Comparison of ENCODE assay signal across 20 cellular contexts in the genomic region with DNA sequence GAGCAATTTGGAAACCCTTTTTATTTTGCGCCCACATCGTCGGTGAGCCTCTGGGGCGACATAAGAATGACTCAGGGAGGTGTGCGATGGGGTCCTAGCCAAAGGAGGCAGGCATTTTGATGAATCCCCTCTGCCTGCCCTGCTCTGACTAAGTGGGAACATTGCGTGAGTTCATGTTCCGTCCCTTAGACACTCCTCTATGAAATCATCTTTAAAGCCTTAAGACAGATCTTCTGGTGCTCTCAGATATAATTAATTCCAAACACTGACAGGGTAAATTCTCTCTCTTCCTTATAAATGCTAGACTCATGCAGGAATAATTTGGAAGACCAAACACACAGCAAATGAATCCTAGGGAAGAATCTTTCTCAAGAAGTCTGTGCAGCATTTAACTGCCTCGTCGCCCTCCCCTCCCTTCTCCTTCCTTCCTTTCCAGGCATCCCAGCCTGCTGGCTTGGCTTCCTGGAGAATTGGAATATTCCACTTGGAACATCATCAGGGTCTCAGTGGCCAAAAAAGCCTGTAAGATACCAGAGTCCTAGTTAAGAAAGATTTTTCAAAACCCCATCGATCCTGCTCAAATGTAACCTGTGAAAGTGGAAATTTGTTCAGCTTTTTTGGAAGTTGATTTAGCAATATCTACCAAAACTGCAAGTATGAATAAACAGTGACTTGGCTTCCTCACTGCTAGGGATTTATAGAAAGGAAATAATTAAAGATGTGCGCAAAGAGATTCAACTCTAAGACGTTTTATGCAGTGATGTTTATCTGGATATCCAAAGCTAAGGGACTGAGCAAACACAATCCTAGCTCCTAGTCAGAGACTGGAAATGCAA. TPM values are rescaled to one million over a fixed set of nuclear protein-coding genes. Genes with fewer than 3 reads are reported as not detected.
DNase-seq lines count a peak whose midpoint lies in the region; ATAC-seq, FAIRE-seq and TF ChIP-seq lines count a peak whose summit lies in the region.
"Had no signal": no experiment of that assay in that cellular context is flagged by ENCODE, and none has a peak within 500 bp of the region (broad histone marks: within the 10 kb centered on the region; RNA-seq: fewer than 3 reads in every experiment).

No MANE protein-coding gene starts in this region.

- H3K4ac ChIP-seq in mesenchymal stem cell (ENCODE audit: low read depth in 1 of 2, low read length in 2 of 2) = peak overlapping the region in 1 of 2 experiments; percentile 76

- H2AK5ac ChIP-seq in mesenchymal stem cell (ENCODE audit: low read length, severe bottlenecking) = no peak overlapping the region

- no peak for DNase-seq in Right ventricle myocardium inferior (ENCODE audit: missing footprints)
- DNase-seq in right atrium auricular region (ENCODE audit: low spot score) = no peak
- peak; percentile 62 for DNase-seq in dedifferentiated amniotic fluid mesenchymal stem cell (ENCODE audit: extremely low spot score)
- DNase-seq in mesenchymal stem cell = peak; percentile 95
- no peak for DNase-seq in aorta
- DNase-seq in HUDEP-2 (lab: John Stamatoyannopoulos, UW; ENCODE audit: unreplicated experiment in 76 of 76) = no peak
- no peak for DNase-seq in small intestine
- DNase-seq: 8988T; activated CD8-positive, alpha-beta T cell treated with anti-CD3 and anti-CD28 coated beads, Interleukin-2, amount 10 ng/mL, durations not matched to agents 7 days and 5 days; activated naive CD4-positive, alpha-beta T cell treated with Interleukin-2 at 50 U/mL for 16 hours; foreskin melanocyte; naive thymus-derived CD4-positive, alpha-beta T cell; NCI-H1092; NCI-H510A treated with DMSO at 0.1 percent for 48 hours had no signal

- TF ChIP-seq CTCF in right atrium auricular region (IDR thresholded peaks at IDR 0.05) = no peak

- H2BK5ac ChIP-seq in mesenchymal stem cell (ENCODE audit: low read depth, low read length, poor library complexity, severe bottlenecking) = no peak overlapping the region

- H3K4me3 ChIP-seq in right atrium auricular region (no peak overlapping the region), mesenchymal stem cell (ENCODE audit: insufficient read depth in 1 of 2, low read depth in 1 of 2, low read length in 2 of 2) (peak overlapping the region in 1 of 2 experiments; percentile 28), aorta (ENCODE audit: low read length in 2 of 2) (no peak overlapping the region), small intestine (ENCODE audit: low read depth in 1 of 2, low read length in 2 of 2) (no peak overlapping the region)
- H3K4me3 ChIP-seq: skin epidermis had no signal

- H3K27ac ChIP-seq in right atrium auricular region (no peak overlapping the region), mesenchymal stem cell (ENCODE audit: low read length, poor library complexity, severe bottlenecking) (no peak overlapping the region), aorta (ENCODE audit: low read depth in 1 of 2, low read length in 2 of 2) (no peak overlapping the region), small intestine (ENCODE audit: low read depth in 1 of 2, low read length in 1 of 2) (peak overlapping the region in 1 of 2 donors; percentile 53)
- H3K27ac ChIP-seq: skin epidermis had no signal

- ATAC-seq in Right ventricle myocardium inferior (peak; percentile 79), aorta (ENCODE audit: low FRiP score) (peak; percentile 62), HG03025 (IDR thresholded peaks at IDR 0.05; ENCODE audit: low FRiP score, unreplicated experiment) (no peak)
- ATAC-seq: activated CD8-positive, alpha-beta T cell treated with anti-CD3 and anti-CD28 coated beads, Interleukin-2, amount 10 ng/mL, durations not matched to agents 7 days and 5 days; naive thymus-derived CD4-positive, alpha-beta T cell had no signal

- peak overlapping the region in 1 of 2 experiments; percentile 81 for H3K14ac ChIP-seq in mesenchymal stem cell (ENCODE audit: low read length in 2 of 2)

- H3K79me1 ChIP-seq in mesenchymal stem cell (replicated peaks; ENCODE audit: low read length, poor library complexity, severe bottlenecking) = no peaks in the 10 kb centered on the region

- no peak overlapping the region for H2BK15ac ChIP-seq in mesenchymal stem cell (ENCODE audit: low read depth, poor library complexity, severe bottlenecking)

- peak overlapping the region; percentile 5 for H4K8ac ChIP-seq in mesenchymal stem cell (ENCODE audit: low read length)

- H3K9ac ChIP-seq in mesenchymal stem cell (ENCODE audit: low read length) = peak overlapping the region; percentile 56

- intact Hi-C loops in Right ventricle myocardium inferior (cut with DNase I) (no loop called here), aorta (cut with DNase I) (no loop called here)

- no peak overlapping the region for H4K91ac ChIP-seq in mesenchymal stem cell (ENCODE audit: low read length)

- no peak overlapping the region for H2BK120ac ChIP-seq in mesenchymal stem cell (ENCODE audit: low read depth, low read length)

- H3K4me1 ChIP-seq in right atrium auricular region (no peaks in the 10 kb centered on the region), mesenchymal stem cell (ENCODE audit: control insufficient read depth, insufficient read depth, low read depth, low read length) (no peaks in the 10 kb centered on the region), aorta (ENCODE audit: control insufficient read depth in 1 of 2, insufficient read depth in 2 of 2, low read length in 2 of 2) (no peaks in the 10 kb centered on the region), small intestine (ENCODE audit: control insufficient read depth in 2 of 2, insufficient read depth in 1 of 2, low read depth in 1 of 2, low read length in 1 of 2) (no peaks in the 10 kb centered on the region)

- no peak overlapping the region for H3K4me2 ChIP-seq in mesenchymal stem cell (ENCODE audit: low read length, poor library complexity, severe bottlenecking)

- FAIRE-seq in small intestine (lab: Jason Lieb, UNC) = no peak
- FAIRE-seq: GM12891, GM19239, keratinocyte, RCC 7860 had no signal

- H3K36me3 ChIP-seq in right atrium auricular region = no peaks in the 10 kb centered on the region
- no peaks in the 10 kb centered on the region for H3K36me3 ChIP-seq in mesenchymal stem cell (ENCODE audit: control insufficient read depth in 1 of 2, insufficient read depth in 2 of 2, low read depth in 1 of 2, low read length in 2 of 2)
- no peaks in the 10 kb centered on the region for H3K36me3 ChIP-seq in aorta (ENCODE audit: control insufficient read depth in 1 of 2, insufficient read depth in 2 of 2, low read length in 1 of 2)
- H3K36me3 ChIP-seq in small intestine (ENCODE audit: control insufficient read depth in 2 of 2, insufficient read depth in 2 of 2, low read length in 2 of 2) = no peaks in the 10 kb centered on the region

- WGBS in mesenchymal stem cell = 35% methylated on average over 12 of the region's 12 CpGs
- 42 to 49% methylated on average over 12 of the region's 12 CpGs for WGBS in aorta, 2 donors
- 46 to 64% (median 64%) methylated on average over 12 of the region's 12 CpGs for WGBS in small intestine, 3 donors

- peak overlapping the region; percentile 58 to 72 for H3K18ac ChIP-seq in mesenchymal stem cell (ENCODE audit: low read depth in 1 of 2, low read length in 2 of 2)

- no peak overlapping the region for H3K23ac ChIP-seq in mesenchymal stem cell (ENCODE audit: low read length in 2 of 2)

- H3K27me3 ChIP-seq in right atrium auricular region = no peaks in the 10 kb centered on the region
- peaks cover 11 to 18% of the 10 kb centered on the region in 2 experiments for H3K27me3 ChIP-seq in mesenchymal stem cell (ENCODE audit: control insufficient read depth in 1 of 2, insufficient read depth in 1 of 2, low read length in 2 of 2)
- H3K27me3 ChIP-seq in aorta (ENCODE audit: control insufficient read depth in 1 of 2, insufficient read depth in 2 of 2, low read length in 1 of 2) = no peaks in the 10 kb centered on the region
- no peaks in the 10 kb centered on the region for H3K27me3 ChIP-seq in small intestine (ENCODE audit: control insufficient read depth in 2 of 2, insufficient read depth in 2 of 2, low read length in 2 of 2)

- H3K9me3 ChIP-seq in right atrium auricular region = peaks cover 0 to 13% of the 10 kb centered on the region in 2 donors
- H3K9me3 ChIP-seq in mesenchymal stem cell (ENCODE audit: control insufficient read depth, low read length) = peaks cover 12% of the 10 kb centered on the region
- peaks cover 19% of the 10 kb centered on the region for H3K9me3 ChIP-seq in aorta (ENCODE audit: control insufficient read depth, low read length)
- no peaks in the 10 kb centered on the region for H3K9me3 ChIP-seq in small intestine (ENCODE audit: control insufficient read depth, low read depth)

- no peak overlapping the region for H2AFZ ChIP-seq in mesenchymal stem cell (ENCODE audit: low read depth, low read length)

- H2BK12ac ChIP-seq in mesenchymal stem cell (ENCODE audit: low read length in 2 of 2) = peak overlapping the region in 1 of 2 experiments; percentile 8

RNA-seq across cellular contexts. Expression of gene FOXF1, which starts 52.5 kb away (rescaled TPM):
- total RNA-seq in Right ventricle myocardium inferior (0.05 TPM), right atrium auricular region (under 1 TPM in 1 of 2 donors, not detected in 1; 0.44 TPM), aorta (1 to 10 TPM in 1 of 2 donors, under 1 TPM in 1; 0.88 to 1.8 TPM)
- polyA plus RNA-seq in mesenchymal stem cell (2013, experiment 1 of 2) = 145 TPM
- 149 TPM for polyA plus RNA-seq in mesenchymal stem cell (2013, experiment 2 of 2)
- polyA plus RNA-seq in aorta (under 1 TPM; 0.10 to 0.13 TPM), small intestine (1 to 10 TPM in 2 of 3 donors, not detected in 1; 4.6 to 7.2 TPM)
- total RNA-seq: activated CD8-positive, alpha-beta T cell treated with anti-CD3 and anti-CD28 coated beads, Interleukin-2, amount 10 ng/mL, durations not matched to agents 7 days and 5 days; naive thymus-derived CD4-positive, alpha-beta T cell had no signal
- polyA plus RNA-seq: keratinocyte; naive thymus-derived CD4-positive, alpha-beta T cell had no signal

Comparison
In these comparisons a context has a peak if more than half of its experiments do, and no peak if none do; other contexts are left out.
1. DNase-seq: peak in dedifferentiated amniotic fluid mesenchymal stem cell (single experiment) and mesenchymal stem cell (single experiment); none in Right ventricle myocardium inferior (single experiment), right atrium auricular region (single experiment), aorta (0 of 2), HUDEP-2 (0 of 76) and small intestine (single experiment).